Comparison of ENCODE assay signal across 39 cellular contexts in genomic region chr1:48430832-48431231, GRCh38.
"Had no signal": no experiment of that assay in that cellular context is flagged by ENCODE, and none has a peak within 500 bp of the region (broad histone marks: within the 10 kb centered on the region; RNA-seq: fewer than 3 reads in every experiment).

No MANE protein-coding gene starts in this region.

- H3K4me1 ChIP-seq: ascending aorta, body of pancreas, breast epithelium had no signal

- H3K36me3 ChIP-seq: adrenal gland, brain microvascular endothelial cell, breast epithelium, cardiac muscle cell had no signal

- H3K36me3 Mint-ChIP-seq: activated naive CD4-positive, alpha-beta T cell treated with anti-CD3 and anti-CD28 coated beads, Interleukin-2, amount 10 ng/mL, durations not matched to agents 7 days and 5 days; activated naive CD4-positive, alpha-beta T cell treated with anti-CD3 and anti-CD28 coated beads, Interleukin-2, amount 50 U/mL, for 72 hours; activated naive CD8-positive, alpha-beta T cell treated with anti-CD3 and anti-CD28 coated beads for 36 hours; activated naive CD8-positive, alpha-beta T cell treated with anti-CD3 and anti-CD28 coated beads, Interleukin-2, amount 10 ng/mL, durations not matched to agents 7 days and 5 days had no signal

- H3K9me3 ChIP-seq: ascending aorta had no signal

- DNase-seq: activated effector memory CD4-positive, alpha-beta T cell treated with anti-CD3 and anti-CD28 coated beads, Interleukin-2, amount 50 U/mL, for 16 hours; activated effector memory CD4-positive, alpha-beta T cell treated with Interleukin-2 at 50 U/mL for 16 hours; activated gamma-delta T cell; activated gamma-delta T cell treated with Interleukin-2 at 50 U/mL for 16 hours; activated naive CD4-positive, alpha-beta T cell; activated naive CD4-positive, alpha-beta T cell treated with anti-CD3 and anti-CD28 coated beads for 36 hours; activated naive CD4-positive, alpha-beta T cell treated with anti-CD3 and anti-CD28 coated beads, Interleukin-2, amount 10 ng/mL, durations not matched to agents 7 days and 5 days; activated naive CD4-positive, alpha-beta T cell treated with anti-CD3 and anti-CD28 coated beads, Interleukin-2, amount 50 U/mL, for 16 hours; activated naive CD4-positive, alpha-beta T cell treated with Interleukin-2 at 50 U/mL for 16 hours; activated naive CD8-positive, alpha-beta T cell treated with anti-CD3 and anti-CD28 coated beads for 36 hours; activated naive CD8-positive, alpha-beta T cell treated with anti-CD3 and anti-CD28 coated beads, Interleukin-2, amount 10 ng/mL, durations not matched to agents 7 days and 5 days; activated naive CD8-positive, alpha-beta T cell treated with anti-CD3 and anti-CD28 coated beads, Interleukin-2, amount 50 U/mL, for 24 hours; activated T-cell treated with anti-CD3 and anti-CD28 coated beads, Interleukin-2, amount 50 U/mL, for 1 hour; activated T-cell treated with anti-CD3 and anti-CD28 coated beads, Interleukin-2, amount 50 U/mL, for 24 hours; activated T-cell treated with anti-CD3 and anti-CD28 coated beads, Interleukin-2, amount 50 U/mL, for 4 hours; activated T-cell treated with anti-CD3 and anti-CD28 coated beads, Interleukin-2, amount 50 U/mL, for 48 hours; activated T-cell treated with anti-CD3 and anti-CD28 coated beads, Interleukin-2, amount 50 U/mL, for 72 hours; adrenal gland; amniotic stem cell; amygdala; anterior cingulate cortex; aorta; body of pancreas; brain microvascular endothelial cell; caudate nucleus; central memory CD4-positive, alpha-beta T cell; cerebellar nuclear complex had no signal

- H3K27me3 ChIP-seq: adrenal gland, ascending aorta, body of pancreas, brain microvascular endothelial cell, breast epithelium, cardiac muscle cell had no signal

- H3K27me3 Mint-ChIP-seq: activated naive CD4-positive, alpha-beta T cell treated with anti-CD3 and anti-CD28 coated beads, Interleukin-2, amount 10 ng/mL, durations not matched to agents 7 days and 5 days; activated naive CD8-positive, alpha-beta T cell treated with anti-CD3 and anti-CD28 coated beads for 36 hours; activated naive CD8-positive, alpha-beta T cell treated with anti-CD3 and anti-CD28 coated beads, Interleukin-2, amount 10 ng/mL, durations not matched to agents 7 days and 5 days; activated T-cell treated with anti-CD3 and anti-CD28 coated beads, Interleukin-2, amount 50 U/mL, for 24 hours; activated T-helper 17 cell treated with anti-CD3 and anti-CD28 coated beads, Interleukin-2, amount 50 U/mL, for 72 hours; brain had no signal

- H3K27ac Mint-ChIP-seq: activated naive CD4-positive, alpha-beta T cell treated with anti-CD3 and anti-CD28 coated beads for 36 hours; activated naive CD4-positive, alpha-beta T cell treated with anti-CD3 and anti-CD28 coated beads, Interleukin-2, amount 10 ng/mL, durations not matched to agents 7 days and 5 days; activated naive CD4-positive, alpha-beta T cell treated with anti-CD3 and anti-CD28 coated beads, Interleukin-2, amount 50 U/mL, for 24 hours; activated naive CD4-positive, alpha-beta T cell treated with anti-CD3 and anti-CD28 coated beads, Interleukin-2, amount 50 U/mL, for 72 hours; activated naive CD8-positive, alpha-beta T cell; activated naive CD8-positive, alpha-beta T cell treated with anti-CD3 and anti-CD28 coated beads for 36 hours; activated naive CD8-positive, alpha-beta T cell treated with anti-CD3 and anti-CD28 coated beads, Interleukin-2, amount 10 ng/mL, durations not matched to agents 7 days and 5 days; activated naive CD8-positive, alpha-beta T cell treated with anti-CD3 and anti-CD28 coated beads, Interleukin-2, amount 50 U/mL, for 24 hours; activated T-cell treated with anti-CD3 and anti-CD28 coated beads, Interleukin-2, amount 50 U/mL, for 24 hours; activated T-cell treated with anti-CD3 and anti-CD28 coated beads, Interleukin-2, amount 50 U/mL, for 72 hours; activated T-helper 1 cell treated with anti-CD3 and anti-CD28 coated beads, Interleukin-12 subunit alpha, Interleukin-12 subunit beta, Interleukin-2, Interleukin-4 antibody, amounts not matched to agents 30 ng/mL and 10 ng/mL and 1 ng/mL, durations not matched to agents 14 hours and 24 hours and 36 hours; activated T-helper 17 cell treated with anti-CD3 and anti-CD28 coated beads, Interleukin-2, amount 50 U/mL, for 72 hours; activated T-helper 2 cell treated with anti-CD3 and anti-CD28 coated beads, Interferon-gamma antibody, Interleukin-2, Interleukin-4, amounts not matched to agents 10 μg/mL and 5 μg/mL and 100 μg/mL, durations not matched to agents 14 hours and 24 hours and 36 hours; brain had no signal

- H3K27ac ChIP-seq: adrenal gland, ascending aorta, body of pancreas, brain microvascular endothelial cell, breast epithelium, cardiac muscle cell had no signal

- H3K9me3 Mint-ChIP-seq: activated naive CD8-positive, alpha-beta T cell treated with anti-CD3 and anti-CD28 coated beads, Interleukin-2, amount 50 U/mL, for 24 hours; activated T-cell treated with anti-CD3 and anti-CD28 coated beads, Interleukin-2, amount 50 U/mL, for 24 hours; activated T-helper 2 cell treated with anti-CD3 and anti-CD28 coated beads, Interferon-gamma antibody, Interleukin-2, Interleukin-4, amounts not matched to agents 10 μg/mL and 5 μg/mL and 100 μg/mL, durations not matched to agents 14 hours and 24 hours and 36 hours; central memory CD8-positive, alpha-beta T cell had no signal

- H3K4me3 ChIP-seq: adrenal gland, ascending aorta, body of pancreas, breast epithelium, cardiac muscle cell had no signal

- H3K4me3 Mint-ChIP-seq: activated naive CD4-positive, alpha-beta T cell treated with anti-CD3 and anti-CD28 coated beads for 36 hours; activated naive CD4-positive, alpha-beta T cell treated with anti-CD3 and anti-CD28 coated beads, Interleukin-2, amount 10 ng/mL, durations not matched to agents 7 days and 5 days; activated naive CD4-positive, alpha-beta T cell treated with anti-CD3 and anti-CD28 coated beads, Interleukin-2, amount 50 U/mL, for 24 hours; activated naive CD8-positive, alpha-beta T cell; activated naive CD8-positive, alpha-beta T cell treated with anti-CD3 and anti-CD28 coated beads for 36 hours; activated naive CD8-positive, alpha-beta T cell treated with anti-CD3 and anti-CD28 coated beads, Interleukin-2, amount 10 ng/mL, durations not matched to agents 7 days and 5 days; activated naive CD8-positive, alpha-beta T cell treated with anti-CD3 and anti-CD28 coated beads, Interleukin-2, amount 50 U/mL, for 24 hours; activated T-cell treated with anti-CD3 and anti-CD28 coated beads, Interleukin-2, amount 50 U/mL, for 24 hours; activated T-cell treated with anti-CD3 and anti-CD28 coated beads, Interleukin-2, amount 50 U/mL, for 4 hours; activated T-cell treated with anti-CD3 and anti-CD28 coated beads, Interleukin-2, amount 50 U/mL, for 72 hours; activated T-helper 1 cell treated with anti-CD3 and anti-CD28 coated beads, Interleukin-12 subunit alpha, Interleukin-12 subunit beta, Interleukin-2, Interleukin-4 antibody, amounts not matched to agents 30 ng/mL and 10 ng/mL and 1 ng/mL, durations not matched to agents 14 hours and 24 hours and 36 hours; activated T-helper 17 cell treated with anti-CD3 and anti-CD28 coated beads, Interleukin-2, amount 50 U/mL, for 72 hours; brain; central memory CD8-positive, alpha-beta T cell had no signal

- H3K4me1 Mint-ChIP-seq: activated naive CD4-positive, alpha-beta T cell treated with anti-CD3 and anti-CD28 coated beads, Interleukin-2, amount 10 ng/mL, durations not matched to agents 7 days and 5 days; activated naive CD4-positive, alpha-beta T cell treated with anti-CD3 and anti-CD28 coated beads, Interleukin-2, amount 50 U/mL, for 24 hours; activated naive CD8-positive, alpha-beta T cell treated with anti-CD3 and anti-CD28 coated beads for 36 hours; activated naive CD8-positive, alpha-beta T cell treated with anti-CD3 and anti-CD28 coated beads, Interleukin-2, amount 10 ng/mL, durations not matched to agents 7 days and 5 days; activated naive CD8-positive, alpha-beta T cell treated with anti-CD3 and anti-CD28 coated beads, Interleukin-2, amount 50 U/mL, for 24 hours; activated T-helper 17 cell treated with anti-CD3 and anti-CD28 coated beads, Interleukin-2, amount 50 U/mL, for 72 hours; brain; central memory CD8-positive, alpha-beta T cell had no signal

- ATAC-seq: activated naive CD4-positive, alpha-beta T cell treated with anti-CD3 and anti-CD28 coated beads, Interleukin-2, amount 50 U/mL, for 72 hours; activated naive CD8-positive, alpha-beta T cell treated with anti-CD3 and anti-CD28 coated beads, Interleukin-2, amount 50 U/mL, for 24 hours; activated T-cell treated with anti-CD3 and anti-CD28 coated beads, Interleukin-2, amount 50 U/mL, for 4 hours; activated T-cell treated with anti-CD3 and anti-CD28 coated beads, Interleukin-2, amount 50 U/mL, for 72 hours; activated T-helper 17 cell treated with anti-CD3 and anti-CD28 coated beads, Interleukin-2, amount 50 U/mL, for 72 hours; body of pancreas had no signal

- FAIRE-seq: bronchial epithelial cell had no signal
